ENCODE assay signal across 8 cellular contexts in the genomic region with DNA sequence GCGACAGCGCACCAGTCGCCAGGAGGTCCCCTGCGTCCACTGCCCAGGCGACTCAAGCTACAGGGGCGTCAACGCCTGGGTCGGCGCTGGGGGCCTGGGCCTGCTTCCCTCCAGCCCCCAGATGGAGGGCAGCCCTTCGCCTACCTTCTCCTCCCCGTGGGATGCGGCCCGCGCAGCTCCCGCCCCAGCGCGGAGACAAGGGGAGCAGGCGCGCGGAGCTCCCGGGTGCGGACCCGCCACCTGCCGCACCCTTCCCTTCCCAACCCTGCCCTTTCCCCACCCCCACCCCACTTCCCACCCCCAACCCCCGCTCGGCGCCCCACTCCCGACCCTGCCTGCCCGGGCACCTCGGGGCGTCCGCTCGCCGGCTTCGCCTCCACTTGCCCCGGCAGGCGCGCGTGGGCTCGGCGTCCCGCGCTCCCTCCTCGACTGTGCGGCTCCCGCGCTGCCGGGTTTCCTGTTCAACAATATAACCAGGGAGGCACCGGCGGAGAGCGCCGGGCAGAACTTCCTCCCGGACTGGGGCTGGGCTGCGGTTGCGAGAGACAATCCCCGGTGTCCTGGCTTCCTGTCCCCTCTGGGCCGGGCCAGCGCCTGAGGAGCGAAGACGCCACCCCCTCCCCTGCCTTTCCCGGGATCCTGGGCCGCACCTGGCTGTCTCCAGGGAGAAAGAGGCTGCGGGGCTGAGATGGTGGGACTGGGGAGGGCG. TPM values are rescaled to one million over a fixed set of nuclear protein-coding genes. Genes with fewer than 3 reads are reported as not detected.
DNase-seq lines count a peak whose midpoint lies in the region; ATAC-seq, FAIRE-seq and TF ChIP-seq lines count a peak whose summit lies in the region.

A gene with protein sequence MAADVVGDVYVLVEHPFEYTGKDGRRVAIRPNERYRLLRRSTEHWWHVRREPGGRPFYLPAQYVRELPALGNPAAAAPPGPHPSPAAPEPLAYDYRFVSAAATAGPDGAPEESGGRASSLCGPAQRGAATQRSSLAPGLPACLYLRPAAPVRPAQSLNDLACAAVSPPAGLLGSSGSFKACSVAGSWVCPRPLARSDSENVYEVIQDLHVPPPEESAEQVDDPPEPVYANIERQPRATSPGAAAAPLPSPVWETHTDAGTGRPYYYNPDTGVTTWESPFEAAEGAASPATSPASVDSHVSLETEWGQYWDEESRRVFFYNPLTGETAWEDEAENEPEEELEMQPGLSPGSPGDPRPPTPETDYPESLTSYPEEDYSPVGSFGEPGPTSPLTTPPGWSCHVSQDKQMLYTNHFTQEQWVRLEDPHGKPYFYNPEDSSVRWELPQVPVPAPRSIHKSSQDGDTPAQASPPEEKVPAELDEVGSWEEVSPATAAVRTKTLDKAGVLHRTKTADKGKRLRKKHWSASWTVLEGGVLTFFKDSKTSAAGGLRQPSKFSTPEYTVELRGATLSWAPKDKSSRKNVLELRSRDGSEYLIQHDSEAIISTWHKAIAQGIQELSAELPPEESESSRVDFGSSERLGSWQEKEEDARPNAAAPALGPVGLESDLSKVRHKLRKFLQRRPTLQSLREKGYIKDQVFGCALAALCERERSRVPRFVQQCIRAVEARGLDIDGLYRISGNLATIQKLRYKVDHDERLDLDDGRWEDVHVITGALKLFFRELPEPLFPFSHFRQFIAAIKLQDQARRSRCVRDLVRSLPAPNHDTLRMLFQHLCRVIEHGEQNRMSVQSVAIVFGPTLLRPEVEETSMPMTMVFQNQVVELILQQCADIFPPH (minus strand): TSS at position 466 of the 709 bp plus-strand sequence. CDS start 2,591 bp downstream, outside the sequence.

- H3K9me3 ChIP-seq in astrocyte (ENCODE audit: insufficient read depth, low read depth, low read length) (peaks cover 3% of the 10 kb centered on the region), iPS-18a (ENCODE audit: control insufficient read depth, low read depth, low read length) (no peaks in the 10 kb centered on the region), skeletal muscle satellite cell (replicated peaks; ENCODE audit: low read length) (no peaks in the 10 kb centered on the region)

- H3K79me2 ChIP-seq in astrocyte (ENCODE audit: insufficient read depth, low read length): no peaks in the 10 kb centered on the region

- ATAC-seq in GM18502 (IDR thresholded peaks at IDR 0.05; ENCODE audit: poor library complexity, unreplicated experiment): no peak

- H4K20me1 ChIP-seq in astrocyte (ENCODE audit: insufficient read depth, low read length): peaks cover 21% of the 10 kb centered on the region

- H3K27me3 ChIP-seq in astrocyte (ENCODE audit: insufficient read depth, low read length) (peaks cover 31% of the 10 kb centered on the region), iPS-18a (ENCODE audit: control insufficient read depth, insufficient read depth, low read length) (peaks cover 65% of the 10 kb centered on the region), skeletal muscle satellite cell (ENCODE audit: control insufficient read depth, insufficient read depth, low read length) (peaks cover 33% of the 10 kb centered on the region)

- peak within 1 kb of the TSS; percentile 4 for H2AFZ ChIP-seq in astrocyte (ENCODE audit: low read depth, low read length)

- DNase-seq in EH (ENCODE audit: low read depth) (peak; percentile 59), MV-4-11 (lab: John Stamatoyannopoulos, UW) (peak; percentile 65), astrocyte (ENCODE audit: low read depth) (no peak), hypothalamus (lab: John Stamatoyannopoulos, UW) (no peak), dedifferentiated amniotic fluid mesenchymal stem cell (ENCODE audit: extremely low spot score) (no peak)

- H3K27ac ChIP-seq in astrocyte (ENCODE audit: low read depth, low read length) (no peak within 1 kb of the TSS), iPS-18a (ENCODE audit: low read length) (no peak within 1 kb of the TSS)

- H3K9ac ChIP-seq in astrocyte (ENCODE audit: low read length) (peak within 1 kb of the TSS; percentile 55), iPS-18a (ENCODE audit: low read length) (no peak within 1 kb of the TSS), skeletal muscle satellite cell (ENCODE audit: low read depth, low read length) (peak within 1 kb of the TSS; percentile 54)

- peak within 1 kb of the TSS; percentile 52 for H3K4me3 ChIP-seq in astrocyte (ENCODE audit: insufficient read depth, low read depth, low read length)
- H3K4me3 ChIP-seq in iPS-18a (ENCODE audit: low read length): peak within 1 kb of the TSS; percentile 61
- H3K4me3 ChIP-seq in skeletal muscle satellite cell (ENCODE audit: low read length): peak within 1 kb of the TSS; percentile 70

- peak within 1 kb of the TSS; percentile 79 for H3K4me3 Mint-ChIP-seq in astrocyte (ENCODE audit: unreplicated experiment)

- H3K9me3 Mint-ChIP-seq in astrocyte (ENCODE audit: unreplicated experiment): peaks cover 2% of the 10 kb centered on the region

- H3K4me2 ChIP-seq in astrocyte (ENCODE audit: low read length) (peak within 1 kb of the TSS; percentile 88), skeletal muscle satellite cell (ENCODE audit: low read length) (peak within 1 kb of the TSS; percentile 96)

- no peak for TF ChIP-seq CTCF in astrocyte (IDR thresholded peaks at IDR 0.05; ENCODE audit: insufficient read depth, low read depth, low read length)

- peaks cover 19% of the 10 kb centered on the region for H3K27me3 Mint-ChIP-seq in astrocyte (ENCODE audit: low read depth, unreplicated experiment)

- peaks cover 7% of the 10 kb centered on the region for H3K36me3 Mint-ChIP-seq in astrocyte (ENCODE audit: low read depth, unreplicated experiment)

- no peak for FAIRE-seq in astrocyte (lab: Jason Lieb, UNC)

- H3K4me1 ChIP-seq in astrocyte (ENCODE audit: insufficient read depth, low read length) (peaks cover 27% of the 10 kb centered on the region), iPS-18a (ENCODE audit: control insufficient read depth, low read depth, low read length) (peaks cover 13% of the 10 kb centered on the region), skeletal muscle satellite cell (ENCODE audit: control insufficient read depth, insufficient read depth, low read length) (peaks cover 22% of the 10 kb centered on the region)

- H3K36me3 ChIP-seq in astrocyte (ENCODE audit: insufficient read depth, low read length) (no peaks in the 10 kb centered on the region), iPS-18a (ENCODE audit: control insufficient read depth, low read depth, low read length) (no peaks in the 10 kb centered on the region), skeletal muscle satellite cell (ENCODE audit: insufficient read depth, low read length) (peaks cover 16% of the 10 kb centered on the region)

- H3K4me1 Mint-ChIP-seq in astrocyte (ENCODE audit: low read depth, unreplicated experiment): peaks cover 15% of the 10 kb centered on the region

- peak within 1 kb of the TSS; percentile 34 for H3K27ac Mint-ChIP-seq in astrocyte (ENCODE audit: unreplicated experiment)

RNA-seq across cellular contexts. Expression of the gene that starts here (rescaled TPM):
- total RNA-seq in astrocyte: 4.4 and 10.0 TPM in 2 replicates
- 1.7 and 6.1 TPM in 2 replicates for total RNA-seq in skeletal muscle satellite cell (2012; rRNA removed)

Comparison
In these comparisons a context has a peak if more than half of its experiments do, and no peak if none do; other contexts are left out.
1. DNase-seq: peak in EH (single experiment) and MV-4-11 (single experiment); none in astrocyte (single experiment), hypothalamus (0 of 51) and dedifferentiated amniotic fluid mesenchymal stem cell (single experiment).
2. Peak in every context shown above with its lines, with median percentiles within 50 percentile points of each other: H3K4me3 ChIP-seq.